In the genomic region with DNA sequence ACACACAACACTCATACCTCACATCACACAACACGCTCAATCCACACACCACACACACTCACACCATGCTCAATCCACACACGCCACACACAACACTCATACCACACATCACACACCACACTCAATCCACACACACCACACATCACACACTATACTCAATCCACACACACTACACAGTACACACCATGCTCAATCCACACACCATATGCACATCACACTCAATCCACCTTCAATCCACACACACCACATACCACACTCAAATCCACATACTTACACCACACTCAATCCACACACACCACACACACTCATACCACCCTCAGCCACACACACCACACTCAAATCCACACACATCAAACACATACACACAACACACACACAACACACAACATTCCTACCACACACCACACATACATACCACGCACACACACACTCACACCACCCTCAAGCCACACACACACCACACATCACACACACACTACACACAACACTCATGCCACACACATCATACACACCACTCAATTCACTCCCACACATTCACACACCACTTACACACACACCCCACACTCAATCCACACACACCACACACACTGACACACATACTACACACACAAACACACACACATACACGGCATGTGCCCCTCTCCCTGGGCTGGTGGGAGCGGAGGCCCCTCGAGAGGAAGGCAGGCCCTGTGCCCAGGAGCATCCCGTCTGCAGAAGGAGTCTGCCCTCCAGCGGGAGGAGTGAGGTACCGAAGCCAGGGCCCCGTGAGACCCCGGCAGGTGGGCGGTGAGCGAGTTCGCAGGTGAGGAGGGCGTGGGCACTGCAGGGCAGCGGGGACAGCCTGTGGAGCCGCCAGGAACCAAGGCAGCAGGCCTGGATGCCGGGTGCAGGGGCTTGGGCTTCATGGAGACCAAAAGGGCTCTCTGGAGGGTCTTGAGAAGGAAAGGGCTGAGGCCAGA, we compare ENCODE assay signal across 16 cellular contexts. TPM values are rescaled to one million over a fixed set of nuclear protein-coding genes. Genes with fewer than 3 reads are reported as not detected.
DNase-seq lines count a peak whose midpoint lies in the region; ATAC-seq and TF ChIP-seq lines count a peak whose summit lies in the region.
"Had no signal": no experiment of that assay in that cellular context is flagged by ENCODE, and none has a peak within 500 bp of the region (broad histone marks: within the 10 kb centered on the region; RNA-seq: fewer than 3 reads in every experiment).

No MANE protein-coding gene starts in this region.

- H3K9me3 Mint-ChIP-seq in progenitor cell of endocrine pancreas (ENCODE audit: low read depth), result no peaks in the 10 kb centered on the region
- H3K9me3 Mint-ChIP-seq: naive B cell; stimulated activated naive CD8-positive, alpha-beta T cell treated with anti-CD3 and anti-CD28 coated beads, Interleukin-15, Interleukin-2, amounts not matched to agents 100 ng/mL and 50 ng/mL, for 24 hours; T-cell had no signal

- H3K36me3 ChIP-seq in SJSA1, result no peaks in the 10 kb centered on the region
- H3K36me3 ChIP-seq: upper lobe of left lung had no signal

- no peak for ATAC-seq in foreskin keratinocyte
- no peak for ATAC-seq in HG03159 (IDR thresholded peaks at IDR 0.05; ENCODE audit: unreplicated experiment)
- ATAC-seq in HG02938 (IDR thresholded peaks at IDR 0.05; ENCODE audit: unreplicated experiment), result no peak
- no peak for ATAC-seq in GM21529 (IDR thresholded peaks at IDR 0.05; ENCODE audit: unreplicated experiment)
- ATAC-seq: T-cell had no signal

- peak; percentile 32 for DNase-seq in NCI-H146 (lab: John Stamatoyannopoulos, UW)
- no peak for DNase-seq in NCI-H146 treated with DMSO at 0.1 percent for 48 hours (lab: John Stamatoyannopoulos, UW; ENCODE audit: unreplicated experiment)
- DNase-seq in SJSA1 (ENCODE audit: low read depth in 1 of 2, low spot score in 2 of 2), result no peak
- no peak for DNase-seq in foreskin keratinocyte
- DNase-seq in progenitor cell of endocrine pancreas (ENCODE audit: low spot score, unreplicated experiment), result no peak
- DNase-seq: activated CD4-positive, alpha-beta T cell treated with anti-CD3 and anti-CD28 coated beads, Interleukin-2, amount 50 U/mL, for 1 hour; Calu3; mammary epithelial cell; naive B cell; NCI-H1092; T-cell had no signal

- H3K27me3 Mint-ChIP-seq in progenitor cell of endocrine pancreas, result peaks cover 20% of the 10 kb centered on the region

- no peak overlapping the region for H3K27ac Mint-ChIP-seq in progenitor cell of endocrine pancreas
- H3K27ac Mint-ChIP-seq: naive B cell; stimulated activated naive CD8-positive, alpha-beta T cell treated with anti-CD3 and anti-CD28 coated beads, Interleukin-15, Interleukin-2, amounts not matched to agents 100 ng/mL and 50 ng/mL, for 24 hours; T-cell had no signal

- TF ChIP-seq CTCF in foreskin keratinocyte (conservative IDR thresholded peaks at IDR 0.05) (peak; percentile 20), progenitor cell of endocrine pancreas (IDR thresholded peaks at IDR 0.05; ENCODE audit: unreplicated experiment) (peak; percentile 42)

- H3K27ac ChIP-seq in SJSA1 (peak overlapping the region; percentile 14; the same call in 1 of the 2 replicates), foreskin keratinocyte (no peak overlapping the region)
- H3K27ac ChIP-seq: upper lobe of left lung had no signal

- H3K9me3 ChIP-seq in SJSA1 (replicated peaks), result no peaks in the 10 kb centered on the region
- H3K9me3 ChIP-seq: upper lobe of left lung had no signal

- H3K4me3 Mint-ChIP-seq in progenitor cell of endocrine pancreas (ENCODE audit: low read depth), result no peak overlapping the region
- H3K4me3 Mint-ChIP-seq: naive B cell; stimulated activated naive CD8-positive, alpha-beta T cell treated with anti-CD3 and anti-CD28 coated beads, Interleukin-15, Interleukin-2, amounts not matched to agents 100 ng/mL and 50 ng/mL, for 24 hours; T-cell had no signal

- no peak overlapping the region for H3K4me3 ChIP-seq in SJSA1
- H3K4me3 ChIP-seq: upper lobe of left lung had no signal

- no peaks in the 10 kb centered on the region for H3K4me1 Mint-ChIP-seq in progenitor cell of endocrine pancreas (ENCODE audit: low read depth)
- H3K4me1 Mint-ChIP-seq: naive B cell, T-cell had no signal

- H3K27me3 ChIP-seq in SJSA1 (replicated peaks), result no peaks in the 10 kb centered on the region
- peaks cover 6% of the 10 kb centered on the region for H3K27me3 ChIP-seq in foreskin keratinocyte
- H3K27me3 ChIP-seq: upper lobe of left lung had no signal

- no peaks in the 10 kb centered on the region for H3K36me3 Mint-ChIP-seq in progenitor cell of endocrine pancreas (ENCODE audit: insufficient read depth)
- H3K36me3 Mint-ChIP-seq: naive B cell, T-cell had no signal

- peaks cover 50% of the 10 kb centered on the region for H3K4me1 ChIP-seq in SJSA1 (replicated peaks)
- no peaks in the 10 kb centered on the region for H3K4me1 ChIP-seq in foreskin keratinocyte
- H3K4me1 ChIP-seq: upper lobe of left lung had no signal

RNA-seq across cellular contexts. Expression of a gene that starts 33.1 kb away (rescaled TPM):
- 27.0 and 30.6 TPM in 2 replicates for total RNA-seq in SJSA1 (2014; rRNA removed; shearing (Covaris generic))
- 25.3 and 27.3 TPM in 2 replicates for total RNA-seq in foreskin keratinocyte
- 8.5 and 8.8 TPM in 2 replicates for polyA plus RNA-seq in foreskin keratinocyte
- total RNA-seq in progenitor cell of endocrine pancreas, result 39.9 and 40.0 TPM in 2 replicates

RNA-seq across cellular contexts. Expression of a gene that starts 35.1 kb away (rescaled TPM):
- total RNA-seq in SJSA1 (2014; rRNA removed; shearing (Covaris generic)), result 0.32 TPM in 1 of 2 replicates, not detected in the other
- 0.04 TPM in 1 of 2 replicates, not detected in the other for total RNA-seq in foreskin keratinocyte
- polyA plus RNA-seq in foreskin keratinocyte, result 0.02 TPM in 1 of 2 replicates, not detected in the other
- not detected in 2 replicates for total RNA-seq in progenitor cell of endocrine pancreas
